Comparison of ENCODE assay signal across 1 cellular context in genomic region chr19:2624537-2625091, GRCh38.
TF ChIP-seq lines count a peak whose summit lies in the region.

No MANE protein-coding gene starts in this region.

TF ChIP-seq in GM23338, 12 proteins besides CTCF, POLR2A, EP300 and RAD21 (continued from another document):
- no peak for TF ChIP-seq ZNF462 (CRISPR knock-in tag; IDR thresholded peaks at IDR 0.05)
- TF ChIP-seq ZNF114 (CRISPR knock-in tag; IDR thresholded peaks at IDR 0.05), result no peak
- no peak for TF ChIP-seq STAT1 (IDR thresholded peaks at IDR 0.05; ENCODE audit: unreplicated experiment)
- TF ChIP-seq ETS1 (IDR thresholded peaks at IDR 0.05), result no peak
